Comparison of ENCODE assay signal across 11 cellular contexts in the genomic region with DNA sequence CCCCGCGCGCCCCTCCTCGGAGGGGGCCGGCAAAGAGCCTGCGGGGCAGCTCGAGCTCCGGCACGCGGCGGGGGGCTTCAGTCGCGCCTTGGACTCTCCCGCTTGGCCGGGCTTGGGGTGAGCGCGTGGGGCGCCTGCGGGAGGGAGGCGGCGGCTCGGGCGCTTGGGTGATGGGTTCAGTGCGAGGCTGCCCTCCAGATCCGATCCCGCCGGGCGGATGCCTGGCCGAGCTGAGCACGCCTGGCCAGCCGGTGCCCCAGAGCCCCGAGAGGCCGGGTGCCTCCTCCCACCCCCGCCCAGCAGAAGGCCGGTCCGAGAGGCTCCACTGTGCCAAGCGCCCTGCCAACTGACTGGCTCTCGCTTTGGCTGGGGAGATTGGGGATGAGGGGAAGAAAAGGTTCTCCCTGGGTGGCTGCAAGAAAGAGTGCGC. TPM values are rescaled to one million over a fixed set of nuclear protein-coding genes. Genes with fewer than 3 reads are reported as not detected.
A peak's percentile ranks its signal among the peaks of the same experiment; 100 is the strongest.
DNase-seq lines count a peak whose midpoint lies in the region; ATAC-seq and TF ChIP-seq lines count a peak whose summit lies in the region.
"Had no signal": no experiment of that assay in that cellular context is flagged by ENCODE, and none has a peak within 500 bp of the region (broad histone marks: within the 10 kb centered on the region; RNA-seq: fewer than 3 reads in every experiment).

No MANE protein-coding gene starts in this region.

- H3K36me3 ChIP-seq in RWPE2 (ENCODE audit: low read depth) (no peaks in the 10 kb centered on the region), iPS-18a (ENCODE audit: control insufficient read depth, low read depth, low read length) (no peaks in the 10 kb centered on the region)
- H3K36me3 ChIP-seq: BLaER1 had no signal

- peaks cover 32% of the 10 kb centered on the region for H3K4me1 Mint-ChIP-seq in progenitor cell of endocrine pancreas (ENCODE audit: low read depth)

- H3K27ac Mint-ChIP-seq in progenitor cell of endocrine pancreas = no peak overlapping the region

- TF ChIP-seq CTCF in RWPE2 (IDR thresholded peaks at IDR 0.05; ENCODE audit: poor library complexity, severe bottlenecking) = no peak
- no peak for TF ChIP-seq CTCF in progenitor cell of endocrine pancreas (IDR thresholded peaks at IDR 0.05; ENCODE audit: unreplicated experiment)
- TF ChIP-seq CTCF in lower leg skin (IDR thresholded peaks at IDR 0.05) = no peak

- H3K4me3 ChIP-seq in RWPE2 (ENCODE audit: severe bottlenecking) = no peak overlapping the region
- H3K4me3 ChIP-seq in iPS-18a (ENCODE audit: low read length) = peak overlapping the region; percentile 65
- no peak overlapping the region for H3K4me3 ChIP-seq in lower leg skin (ENCODE audit: low read depth, poor library complexity, severe bottlenecking)
- H3K4me3 ChIP-seq: BLaER1 had no signal

- H3K27me3 Mint-ChIP-seq in progenitor cell of endocrine pancreas = peaks cover 53% of the 10 kb centered on the region

- peak overlapping the region; percentile 39 for H3K9ac ChIP-seq in iPS-18a (ENCODE audit: low read length)
- H3K9ac ChIP-seq: BLaER1 had no signal

- in situ Hi-C loops in ACHN (cut with HindIII; ENCODE audit: low pct_ligation_motif_present, low pct_unique_long_range_greater_than_20kb, low sequenced_read_pairs) = no loop called here

- H3K9me3 ChIP-seq in RWPE2 (ENCODE audit: severe bottlenecking) (no peaks in the 10 kb centered on the region), iPS-18a (ENCODE audit: control insufficient read depth, low read depth, low read length) (no peaks in the 10 kb centered on the region)

- no peaks in the 10 kb centered on the region for H3K4me1 ChIP-seq in RWPE2 (ENCODE audit: insufficient read depth, poor library complexity, severe bottlenecking)
- H3K4me1 ChIP-seq in iPS-18a (ENCODE audit: control insufficient read depth, low read depth, low read length) = peaks cover 37% of the 10 kb centered on the region
- H3K4me1 ChIP-seq: BLaER1 had no signal

- H3K36me3 Mint-ChIP-seq in progenitor cell of endocrine pancreas (ENCODE audit: insufficient read depth) = no peaks in the 10 kb centered on the region

- ATAC-seq in RWPE2 (ENCODE audit: low read depth) = peak; percentile 28; the same call in 1 of the 3 replicates
- no peak for ATAC-seq in HG03095 (IDR thresholded peaks at IDR 0.05; ENCODE audit: unreplicated experiment)

- H3K4me3 Mint-ChIP-seq in progenitor cell of endocrine pancreas (ENCODE audit: low read depth) = peak overlapping the region; percentile 68

- intact Hi-C loops in lower leg skin (cut with DNase I; ENCODE audit: low total_unique reads) = loop anchor here (10.0 kb wide), 2 partner anchors 686 to 866 kb away; no protein-coding TSS in a partner anchor

- WGBS in lower leg skin, 2 donors = 2 to 5% methylated on average over 8 to 36 of the region's 39 CpGs

- no peak for TF ChIP-seq POLR2A in lower leg skin (IDR thresholded peaks at IDR 0.05)

- H3K27ac ChIP-seq in RWPE2 (ENCODE audit: poor library complexity, severe bottlenecking) (no peak overlapping the region), iPS-18a (ENCODE audit: low read length) (no peak overlapping the region)
- H3K27ac ChIP-seq: BLaER1 had no signal

- H3K27me3 ChIP-seq in RWPE2 (ENCODE audit: insufficient read depth, poor library complexity, severe bottlenecking) = peaks cover 75% of the 10 kb centered on the region
- H3K27me3 ChIP-seq in iPS-18a (ENCODE audit: control insufficient read depth, insufficient read depth, low read length) = peaks cover 52% of the 10 kb centered on the region
- H3K27me3 ChIP-seq: BLaER1 had no signal

- peak; percentile 33 for DNase-seq in ACHN
- DNase-seq in RWPE2 (ENCODE audit: low spot score) = no peak
- peak; percentile 15 for DNase-seq in progenitor cell of endocrine pancreas (ENCODE audit: low spot score, unreplicated experiment)
- DNase-seq in lower leg skin (ENCODE audit: low spot score in 2 of 2) = no peak
- DNase-seq in hepatic stellate cell (ENCODE audit: low spot score) = no peak
- DNase-seq in AG08395 (ENCODE audit: low spot score) = no peak
- DNase-seq: activated naive CD4-positive, alpha-beta T cell; GOT3 had no signal

- no peaks in the 10 kb centered on the region for H3K9me3 Mint-ChIP-seq in progenitor cell of endocrine pancreas (ENCODE audit: low read depth)

RNA-seq across cellular contexts. Expression of gene NXPH2, which starts 0.3 kb away (rescaled TPM):
- total RNA-seq in progenitor cell of endocrine pancreas (5.3 and 5.9 TPM in 2 replicates), lower leg skin (not detected)

Comparison
In these comparisons a context has a peak if more than half of its experiments do, and no peak if none do; other contexts are left out.
1. DNase-seq: peak in ACHN (single experiment) and progenitor cell of endocrine pancreas (single experiment); none in RWPE2 (single experiment), lower leg skin (0 of 2), hepatic stellate cell (single experiment) and AG08395 (single experiment).